In the genomic region with DNA sequence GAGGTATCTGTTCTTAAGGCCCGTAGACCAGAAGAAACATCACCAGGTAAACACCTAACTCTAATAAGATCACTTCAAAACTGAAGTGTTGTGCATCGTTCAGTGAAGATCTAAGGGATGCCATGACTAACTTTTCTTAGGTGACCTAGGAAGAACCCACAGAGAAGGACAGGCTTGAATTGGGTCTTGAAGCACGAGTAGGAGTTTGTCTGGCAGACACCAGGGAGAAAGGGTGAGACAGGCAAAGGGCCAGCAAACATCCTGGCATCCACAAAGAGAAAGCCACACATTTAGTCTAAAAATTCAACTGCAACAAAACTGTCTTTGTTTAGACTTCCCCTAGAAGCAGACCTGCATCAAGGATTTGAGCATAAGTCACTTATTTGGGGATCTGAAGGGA, we compare ENCODE assay signal across 25 cellular contexts. TPM values are rescaled to one million over a fixed set of nuclear protein-coding genes. Genes with fewer than 3 reads are reported as not detected.
DNase-seq lines count a peak whose midpoint lies in the region; ATAC-seq, FAIRE-seq and TF ChIP-seq lines count a peak whose summit lies in the region.
"Had no signal": no experiment of that assay in that cellular context is flagged by ENCODE, and none has a peak within 500 bp of the region (broad histone marks: within the 10 kb centered on the region; RNA-seq: fewer than 3 reads in every experiment).

No MANE protein-coding gene starts in this region.

- no peak overlapping the region for H3K4me2 ChIP-seq in HepG2 (ENCODE audit: low read depth, low read length)

- BruUV-seq in HepG2 (replicated peaks; lab: Mats Ljungman, UMichigan) = no TSS peak

- H3K36me3 ChIP-seq in HepG2 (replicated peaks in 1 of 2; ENCODE audit: control insufficient read depth in 1 of 2, insufficient read depth in 2 of 2, low read length in 2 of 2) (no peaks in the 10 kb centered on the region), right lobe of liver (no peaks in the 10 kb centered on the region), HEK293 (ENCODE audit: control insufficient read depth in 2 of 2, insufficient read depth in 1 of 2, low read length in 2 of 2) (no peaks in the 10 kb centered on the region), body of pancreas (replicated peaks in 1 of 2; ENCODE audit: insufficient read depth in 1 of 2, low read depth in 2 of 2) (no peaks in the 10 kb centered on the region)
- H3K36me3 ChIP-seq: BE2C, BLaER1 had no signal

- no peaks in the 10 kb centered on the region for H3K27me3 Mint-ChIP-seq in activated T-cell treated with anti-CD3 and anti-CD28 coated beads, Interleukin-2, amount 50 U/mL, for 72 hours (ENCODE audit: low read depth)
- no peaks in the 10 kb centered on the region for H3K27me3 Mint-ChIP-seq in osteocyte (ENCODE audit: unreplicated experiment)

- ATAC-seq in HepG2 (no peak), right lobe of liver (no peak), body of pancreas (no peak)
- no peak for ATAC-seq in activated T-cell treated with anti-CD3 and anti-CD28 coated beads, Interleukin-2, amount 50 U/mL, for 72 hours (replicated peaks in 1 of 2)

- no peaks in the 10 kb centered on the region for H3K79me2 ChIP-seq in HepG2 (ENCODE audit: insufficient read depth, low read length)

- no peak for TF ChIP-seq POLR2A in HepG2 (IDR thresholded peaks at IDR 0.05; ENCODE audit: insufficient read depth in 1 of 2, low read depth in 2 of 2, low read length in 2 of 2)
- TF ChIP-seq POLR2A in right lobe of liver (IDR thresholded peaks at IDR 0.05) = no peak
- no peak for TF ChIP-seq POLR2A in body of pancreas (IDR thresholded peaks at IDR 0.05)

- 33% methylated on average over 3 of the region's 3 CpGs for WGBS in HepG2 (ENCODE audit: low lambda C conversion rate)
- WGBS in right lobe of liver (ENCODE audit: insufficient coverage, low coverage, low lambda C conversion rate, missing lambda C conversion rate) = 89% methylated on average over 3 of the region's 3 CpGs
- 74 to 90% methylated on average over 3 of the region's 3 CpGs for WGBS in body of pancreas, 2 donors

- DNase-seq in HepG2 (ENCODE audit: low spot score) = no peak
- no peak for DNase-seq in right lobe of liver
- peak; percentile 11 for DNase-seq in foreskin melanocyte
- DNase-seq in body of pancreas = no peak
- DNase-seq in activated T-cell treated with anti-CD3 and anti-CD28 coated beads, Interleukin-2, amount 50 U/mL, for 72 hours = no peak
- no peak for DNase-seq in osteocyte (ENCODE audit: extremely low spot score, unreplicated experiment)
- DNase-seq: 8988T; ACHN; BE2C; C1 segment of cervical spinal cord; Caco-2; Calu3; CD4-positive, alpha-beta memory T cell; CD4-positive, CD25-positive, alpha-beta regulatory T cell; CD8-positive, alpha-beta memory T cell; DMS79 treated with DMSO at 0.1 percent for 48 hours; GF-D8 had no signal

- H3K4me3 ChIP-seq in HepG2 (replicated peaks in 1 of 3; ENCODE audit: insufficient read depth in 1 of 3, low read depth in 2 of 3, low read length in 3 of 3) (no peak overlapping the region), right lobe of liver (no peak overlapping the region), HEK293 (ENCODE audit: low read depth, low read length) (no peak overlapping the region), body of pancreas (no peak overlapping the region)
- H3K4me3 ChIP-seq: BLaER1 had no signal

- CTCF ChIA-PET in HepG2 (lab: Yijun Ruan, JAX; ENCODE audit: low intra/inter-chr PET ratio, low total read pairs) = no interaction called here
- CTCF ChIA-PET in HEK293 (lab: Yijun Ruan, JAX) = interaction anchor here (0.7 kb wide), 1 partner anchor 87 kb away, joined by 3 read pairs; no protein-coding TSS in a partner anchor

- intact Hi-C loops in HepG2 (cut with micrococcal nuclease; ENCODE audit: unreplicated experiment) = no loop called here
- intact Hi-C loops in right lobe of liver (cut with DNase I) = no loop called here
- intact Hi-C loops in body of pancreas (cut with DNase I) = no loop called here

- no peak for FAIRE-seq in HepG2 (lab: Jason Lieb, UNC)
- FAIRE-seq: A204.1, D721Med, G401.6, GM12891, GM19239 had no signal

- TF ChIP-seq EP300 in HepG2 (IDR thresholded peaks at IDR 0.05; ENCODE audit: low read depth in 2 of 2, low read length in 2 of 2) = no peak
- no peak for TF ChIP-seq EP300 in HepG2 (CRISPR knock-in tag; IDR thresholded peaks at IDR 0.05; ENCODE audit: borderline replicate concordance)

- H3K9me3 ChIP-seq in HepG2 (ENCODE audit: low read length) (0 out of 2 replicates have a peak, but pooled peaks cover 6% of the 10 kb centered on the region), right lobe of liver (no peaks in the 10 kb centered on the region), HEK293 (ENCODE audit: control insufficient read depth, insufficient read depth, low read depth, low read length) (no peaks in the 10 kb centered on the region), body of pancreas (no peaks in the 10 kb centered on the region)
- H3K9me3 ChIP-seq: BE2C, Caco-2 had no signal

- POLR2A ChIA-PET in HepG2 (lab: Yijun Ruan, JAX) = no interaction called here
- POLR2A ChIA-PET in HEK293 (lab: Yijun Ruan, JAX) = no interaction called here

- no peak overlapping the region for H3K27ac Mint-ChIP-seq in activated T-cell treated with anti-CD3 and anti-CD28 coated beads, Interleukin-2, amount 50 U/mL, for 72 hours
- no peak overlapping the region for H3K27ac Mint-ChIP-seq in osteocyte (ENCODE audit: unreplicated experiment)
- H3K27ac Mint-ChIP-seq: CD14-positive monocyte; CD4-positive, alpha-beta memory T cell; CD4-positive, CD25-positive, alpha-beta regulatory T cell had no signal

- H3K27ac ChIP-seq in HepG2 (ENCODE audit: extremely low read length, insufficient read depth, low read length) (no peak overlapping the region), right lobe of liver (no peak overlapping the region), HEK293 (ENCODE audit: extremely low read depth, low read depth, low read length) (no peak overlapping the region), body of pancreas (no peak overlapping the region)
- H3K27ac ChIP-seq: BLaER1 had no signal

- H3K9me3 Mint-ChIP-seq in activated T-cell treated with anti-CD3 and anti-CD28 coated beads, Interleukin-2, amount 50 U/mL, for 72 hours = peaks cover 3 to 9% of the 10 kb centered on the region in 2 donors
- H3K9me3 Mint-ChIP-seq in osteocyte (ENCODE audit: unreplicated experiment) = no peaks in the 10 kb centered on the region

- H3K27me3 ChIP-seq in HepG2 (ENCODE audit: control insufficient read depth in 1 of 2, insufficient read depth in 2 of 2, low read length in 2 of 2) (no peaks in the 10 kb centered on the region), right lobe of liver (no peaks in the 10 kb centered on the region), body of pancreas (no peaks in the 10 kb centered on the region)
- H3K27me3 ChIP-seq: BE2C, BLaER1 had no signal

- TF ChIP-seq CTCF in HepG2 (CRISPR knock-in tag; IDR thresholded peaks at IDR 0.05) = no peak
- no peak for TF ChIP-seq CTCF in right lobe of liver (IDR thresholded peaks at IDR 0.05)
- no peak for TF ChIP-seq CTCF in HEK293 (tag by site-specific recombination; IDR thresholded peaks at IDR 0.05)
- no peak for TF ChIP-seq CTCF in body of pancreas (IDR thresholded peaks at IDR 0.05)
- no peak for TF ChIP-seq CTCF in osteocyte (IDR thresholded peaks at IDR 0.05)

- in situ Hi-C loops in HepG2 (cut with HindIII; ENCODE audit: extremely low pct_ligation_motif_present, low pct_unique_long_range_greater_than_20kb) = loop anchor here (25.0 kb wide), 1 partner anchor 439 kb away; no protein-coding TSS in a partner anchor

- H3K9ac ChIP-seq in HepG2 (ENCODE audit: insufficient read depth, low read depth, low read length) = no peak overlapping the region
- H3K9ac ChIP-seq: BLaER1 had no signal

- H2AFZ ChIP-seq in HepG2 (ENCODE audit: low read length) = peak overlapping the region; percentile 5

- no peak overlapping the region for H3K4me3 Mint-ChIP-seq in activated T-cell treated with anti-CD3 and anti-CD28 coated beads, Interleukin-2, amount 50 U/mL, for 72 hours
- no peak overlapping the region for H3K4me3 Mint-ChIP-seq in osteocyte (ENCODE audit: unreplicated experiment)
- H3K4me3 Mint-ChIP-seq: CD14-positive monocyte; CD4-positive, alpha-beta memory T cell; CD8-positive, alpha-beta memory T cell had no signal

- H4K20me1 ChIP-seq in HepG2 (ENCODE audit: insufficient read depth, low read length) = no peaks in the 10 kb centered on the region
- H4K20me1 ChIP-seq: BLaER1 had no signal

- peaks cover 2 to 6% of the 10 kb centered on the region in 2 donors for H3K36me3 Mint-ChIP-seq in activated T-cell treated with anti-CD3 and anti-CD28 coated beads, Interleukin-2, amount 50 U/mL, for 72 hours (ENCODE audit: insufficient read depth in 2 of 2)
- no peaks in the 10 kb centered on the region for H3K36me3 Mint-ChIP-seq in osteocyte (ENCODE audit: unreplicated experiment)
- H3K36me3 Mint-ChIP-seq: CD14-positive monocyte; CD4-positive, CD25-positive, alpha-beta regulatory T cell had no signal

- no peak for TF ChIP-seq RAD21 in HepG2 (CRISPR knock-in tag; IDR thresholded peaks at IDR 0.05)

- H3K4me1 ChIP-seq in HepG2 (ENCODE audit: insufficient read depth, low read length) (peaks cover 59% of the 10 kb centered on the region), right lobe of liver (peaks cover 0 to under 1% (median 0%) of the 10 kb centered on the region in 4 donors), HEK293 (ENCODE audit: control insufficient read depth, insufficient read depth, low read length) (no peaks in the 10 kb centered on the region), body of pancreas (no peaks in the 10 kb centered on the region)
- H3K4me1 ChIP-seq: BE2C, Caco-2 had no signal

- H3K4me1 Mint-ChIP-seq in activated T-cell treated with anti-CD3 and anti-CD28 coated beads, Interleukin-2, amount 50 U/mL, for 72 hours (ENCODE audit: low read depth) = peaks cover 8% of the 10 kb centered on the region
- H3K4me1 Mint-ChIP-seq in osteocyte (ENCODE audit: unreplicated experiment) = peaks cover 50% of the 10 kb centered on the region
- H3K4me1 Mint-ChIP-seq: CD14-positive monocyte; CD8-positive, alpha-beta memory T cell had no signal

RNA-seq across cellular contexts. Expression of a gene that starts 15.5 kb away (rescaled TPM):
- total RNA-seq in HepG2 (2016; rRNA removed; fragmentation: Illumina TruSeq; extraction: Trizol) (6.6 and 8.9 TPM in 2 replicates), right lobe of liver (10 to 100 TPM; 13.3 to 27.1 (median 20.9) TPM), body of pancreas (10 to 100 TPM; 22.7 to 31.4 TPM), osteocyte (4.3 and 5.1 TPM in 2 replicates)
- total RNA-seq in HepG2 (2016; cell fraction: cytosol; rRNA removed; fragmentation: Illumina TruSeq; extraction: Trizol; ENCODE audit: low read depth) = 7.3 and 8.5 TPM in 2 replicates
- 6.3 and 8.6 TPM in 2 replicates for total RNA-seq in HepG2 (2016; cell fraction: insoluble cytoplasmic fraction; rRNA removed; fragmentation: Illumina TruSeq; extraction: Trizol)
- 8.6 and 9.8 TPM in 2 replicates for total RNA-seq in HepG2 (2016; cell fraction: membrane; rRNA removed; fragmentation: Illumina TruSeq; extraction: Trizol)
- total RNA-seq in HepG2 (2016; cell fraction: nucleus; rRNA removed; fragmentation: Illumina TruSeq; extraction: Trizol) = 8.5 TPM in 2 replicates
- polyA plus RNA-seq in HepG2 (2011; rRNA removed) = 15.2 and 15.8 TPM in 2 replicates
- 18.1 and 20.5 TPM in 2 replicates for polyA plus RNA-seq in HepG2 (2011; cell fraction: cytosol; rRNA removed)
- 9.4 and 10.5 TPM in 2 replicates for polyA plus RNA-seq in HepG2 (2011; cell fraction: nucleus; rRNA removed)
- 13.2 and 15.0 TPM in 2 replicates for polyA plus RNA-seq in HepG2 (2012)
- polyA plus RNA-seq in HepG2 (2016; cell fraction: cytosol; fragmentation: Illumina TruSeq; extraction: Trizol; ENCODE audit: low read depth) = 7.0 and 9.1 TPM in 2 replicates
- 16.9 and 18.0 TPM in 2 replicates for polyA plus RNA-seq in HepG2 (2016; cell fraction: insoluble cytoplasmic fraction; fragmentation: Illumina TruSeq; extraction: Trizol; ENCODE audit: low read depth)
- 11.2 and 14.1 TPM in 2 replicates for polyA plus RNA-seq in HepG2 (2016; cell fraction: membrane; fragmentation: Illumina TruSeq; extraction: Trizol; ENCODE audit: low read depth)
- 26.6 and 27.7 TPM in 2 replicates for polyA plus RNA-seq in HepG2 (2016; cell fraction: nucleus; fragmentation: Illumina TruSeq; extraction: Trizol; ENCODE audit: insufficient read depth, low read depth)
- 18.5 TPM in 1 of 2 replicates, not detected in the other for polyA minus RNA-seq in HepG2 (2011; rRNA and poly(A)+ RNA removed; ENCODE audit: low replicate concordance)
- polyA minus RNA-seq in HepG2 (2011; cell fraction: cytosol; rRNA and poly(A)+ RNA removed) = 7.0 and 9.0 TPM in 2 replicates
- polyA minus RNA-seq in HepG2 (2011; cell fraction: nucleus; rRNA and poly(A)+ RNA removed) = 3.2 and 4.0 TPM in 2 replicates
- total RNA-seq in activated T-cell treated with anti-CD3 and anti-CD28 coated beads, Interleukin-2, amount 50 U/mL, for 72 hours = 1 to 10 TPM; 7.1 to 9.0 TPM
